ENCODE assay signal across 8 cellular contexts in the genomic region with DNA sequence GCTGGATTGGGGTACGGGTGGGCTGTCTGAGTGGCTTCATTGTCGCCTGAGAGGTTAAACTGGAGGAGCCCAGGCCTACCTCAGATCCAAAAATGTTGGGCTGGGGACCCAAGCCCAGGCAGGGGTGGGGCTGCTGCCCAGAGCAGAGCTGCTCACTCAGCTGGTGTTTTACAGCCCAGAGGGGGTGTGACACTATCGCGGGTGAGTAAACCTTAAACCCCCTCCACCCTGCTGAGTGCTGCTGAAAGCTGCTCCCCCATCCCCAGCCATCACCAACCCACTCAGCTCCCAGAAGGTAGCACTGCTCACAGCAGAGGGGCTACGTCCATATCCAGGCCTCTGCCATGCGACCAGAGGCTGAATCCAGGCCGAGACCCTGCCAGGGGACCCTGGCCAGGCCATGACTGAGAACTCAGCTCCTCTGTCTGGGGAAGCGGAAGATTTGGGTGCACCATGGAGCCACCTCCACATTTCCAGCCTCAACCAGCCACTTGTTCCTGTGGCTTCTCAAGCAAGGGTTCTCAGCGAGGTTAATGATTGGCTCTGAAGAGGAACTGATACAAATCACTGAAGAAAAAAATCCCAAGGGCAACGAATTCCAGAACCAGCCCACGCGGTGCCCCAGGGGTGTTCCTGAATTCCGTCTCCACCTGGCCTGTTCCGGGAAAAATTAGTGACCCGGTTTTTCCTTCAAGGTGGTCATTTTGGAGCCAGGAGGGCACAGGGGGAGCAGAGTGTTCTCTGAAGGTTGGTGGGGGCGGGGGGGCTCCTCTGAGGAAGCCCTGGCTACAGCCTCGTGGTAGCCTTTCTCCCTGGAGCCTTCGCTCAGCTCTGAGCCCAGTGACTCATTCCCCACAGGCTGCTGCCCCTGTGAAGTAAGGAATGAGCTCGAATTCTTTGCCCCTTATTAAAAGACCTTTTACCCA. TPM values are rescaled to one million over a fixed set of nuclear protein-coding genes. Genes with fewer than 3 reads are reported as not detected.
DNase-seq lines count a peak whose midpoint lies in the region; ATAC-seq and TF ChIP-seq lines count a peak whose summit lies in the region.

No MANE protein-coding gene starts in this region.

- H3K27me3 ChIP-seq in PC-9 (ENCODE audit: insufficient read depth, low read depth) (no peaks in the 10 kb centered on the region), BE2C (no peaks in the 10 kb centered on the region)

- H3K4me3 ChIP-seq in PC-9 (peak overlapping the region; percentile 22; the same call in 1 of the 2 replicates), retinal pigment epithelial cell (ENCODE audit: low read length) (no peak overlapping the region), lower leg skin (ENCODE audit: low read depth, poor library complexity, severe bottlenecking) (no peak overlapping the region), BE2C (ENCODE audit: low read depth, low read length) (no peak overlapping the region)

- peak overlapping the region; percentile 75 for H3K4me2 ChIP-seq in PC-9

- H3K27ac ChIP-seq in PC-9 = peak overlapping the region; percentile 93

- DNase-seq in ACHN = peak; percentile 96
- peak; percentile 75 to 90 for DNase-seq in PC-9
- peak; percentile 63 for DNase-seq in fibroblast of gingiva (ENCODE audit: low read depth)
- DNase-seq in retinal pigment epithelial cell (ENCODE audit: low read depth) = peak; percentile 68
- no peak for DNase-seq in NCI-H1417 (lab: John Stamatoyannopoulos, UW)
- DNase-seq in lower leg skin (ENCODE audit: low spot score in 2 of 2) = no peak
- no peak for DNase-seq in BE2C

- in situ Hi-C loops in ACHN (cut with HindIII; ENCODE audit: low pct_ligation_motif_present, low pct_unique_long_range_greater_than_20kb, low sequenced_read_pairs) = no loop called here

- TF ChIP-seq CTCF in PC-9 (conservative IDR thresholded peaks at IDR 0.05) (no peak), retinal pigment epithelial cell (conservative IDR thresholded peaks at IDR 0.05; ENCODE audit: low read depth, low read length) (no peak), lower leg skin (IDR thresholded peaks at IDR 0.05) (no peak), BE2C (IDR thresholded peaks at IDR 0.05; ENCODE audit: low read depth, low read length) (no peak)

- no peaks in the 10 kb centered on the region for H3K79me2 ChIP-seq in PC-9 (ENCODE audit: low read depth)

- no peaks in the 10 kb centered on the region for H3K9me2 ChIP-seq in PC-9 (ENCODE audit: insufficient read depth)

- peak overlapping the region; percentile 31 for H2AFZ ChIP-seq in PC-9

- ATAC-seq in GM19025 (IDR thresholded peaks at IDR 0.05; ENCODE audit: low read depth, unreplicated experiment) = peak; percentile 43

- no peaks in the 10 kb centered on the region for H4K20me1 ChIP-seq in PC-9 (ENCODE audit: insufficient read depth)

- H3K4me1 ChIP-seq in PC-9 (replicated peaks; ENCODE audit: insufficient read depth) (peaks cover 42% of the 10 kb centered on the region), BE2C (peaks cover 11% of the 10 kb centered on the region)

- CTCF ChIA-PET in PC-9 (lab: Charles Lee) = interaction anchor here (0.6 to 1.6 kb wide), 4 partner anchors 12 to 117 kb away, joined by 3 to 4 read pairs (median 4); no protein-coding TSS in a partner anchor

- peaks cover 55% of the 10 kb centered on the region for H3F3A ChIP-seq in PC-9 (ENCODE audit: insufficient read depth, low read depth)

- H3K9me3 ChIP-seq in PC-9 (ENCODE audit: insufficient read depth, low read depth) (no peaks in the 10 kb centered on the region), BE2C (no peaks in the 10 kb centered on the region)

- intact Hi-C loops in PC-9 (cut with micrococcal nuclease; ENCODE audit: unreplicated experiment) (loop anchor here (1.0 kb wide), 1 partner anchor 18 kb away; no protein-coding TSS in a partner anchor), lower leg skin (cut with DNase I; ENCODE audit: low total_unique reads) (no loop called here)

- TF ChIP-seq POLR2A in lower leg skin (IDR thresholded peaks at IDR 0.05) = no peak

- 40 to 54% methylated on average over 17 to 19 of the region's 19 CpGs for WGBS in lower leg skin, 2 donors

- POLR2A ChIA-PET in PC-9 (lab: Charles Lee; ENCODE audit: unreplicated experiment) = interaction anchor here (0.6 to 1.3 kb wide), 3 partner anchors 10 to 14 kb away, joined by 3 to 18 read pairs (median 14); a partner anchor contains a TSS

- no peaks in the 10 kb centered on the region for H3K36me3 ChIP-seq in PC-9 (ENCODE audit: low read depth)
- no peaks in the 10 kb centered on the region for H3K36me3 ChIP-seq in BE2C

- TSS peak; percentile 78 for BruUV-seq in PC-9 (replicated peaks; lab: Mats Ljungman, UMichigan)

RNA-seq across cellular contexts. Expression of a gene that starts 9.4 kb away (rescaled TPM):
- total RNA-seq in PC-9 (2021) = 70.2 and 88.5 TPM in 2 replicates
- total RNA-seq in lower leg skin = 100 to 1,000 TPM in 1 of 4 donors, 10 to 100 TPM in 3; 41.1 to 101 (median 62.6) TPM
- not detected for polyA plus RNA-seq in BE2C (2012; ENCODE audit: insufficient read depth, insufficient read length, low read depth)

RNA-seq across cellular contexts. Expression of a gene that starts 31.3 kb away (rescaled TPM):
- total RNA-seq in PC-9 (2021) (18.4 and 18.6 TPM in 2 replicates), lower leg skin (10 to 100 TPM; 22.5 to 38.3 (median 28.6) TPM)
- 23.6 TPM for polyA plus RNA-seq in BE2C (2012; ENCODE audit: insufficient read depth, insufficient read length, low read depth)

RNA-seq across cellular contexts. Expression of a gene that starts 31.4 kb away (rescaled TPM):
- total RNA-seq in PC-9 (2021) = 19.2 and 20.5 TPM in 2 replicates
- total RNA-seq in lower leg skin = 10 to 100 TPM; 10.6 to 14.7 (median 11.9) TPM
- polyA plus RNA-seq in BE2C (2012; ENCODE audit: insufficient read depth, insufficient read length, low read depth) = 17.7 TPM

RNA-seq across cellular contexts. Expression of a gene that starts 31.6 kb away (rescaled TPM):
- 306 and 336 TPM in 2 replicates for total RNA-seq in PC-9 (2021)
- 100 to 1,000 TPM; 212 to 298 (median 249) TPM for total RNA-seq in lower leg skin
- polyA plus RNA-seq in BE2C (2012; ENCODE audit: insufficient read depth, insufficient read length, low read depth) = 221 TPM

RNA-seq across cellular contexts. Expression of a gene that starts 53.2 kb away (rescaled TPM):
- total RNA-seq in PC-9 (2021) (38.6 and 52.3 TPM in 2 replicates), lower leg skin (100 to 1,000 TPM in 3 of 4 donors, 10 to 100 TPM in 1; 62.5 to 107 (median 105) TPM)
- polyA plus RNA-seq in BE2C (2012; ENCODE audit: insufficient read depth, insufficient read length, low read depth) = 226 TPM

Comparison
In these comparisons a context has a peak if more than half of its experiments do, and no peak if none do; other contexts are left out.
1. DNase-seq: peak in ACHN (single experiment), PC-9 (2 of 2), fibroblast of gingiva (single experiment) and retinal pigment epithelial cell (single experiment); none in NCI-H1417 (0 of 3), lower leg skin (0 of 2) and BE2C (single experiment).